In genomic region chr19:31831421-31831820, GRCh38 we compare ENCODE assay signal across 7 cellular contexts.
"Had no signal": no experiment of that assay in that cellular context is flagged by ENCODE, and none has a peak within 500 bp of the region (broad histone marks: within the 10 kb centered on the region; RNA-seq: fewer than 3 reads in every experiment).

No MANE protein-coding gene starts in this region.

- H3K4me1 ChIP-seq: HAP-1 had no signal

- FAIRE-seq: HTR-8/SVneo had no signal

- H3K36me3 ChIP-seq: HAP-1 had no signal

- DNase-seq: H7, HFFc6, KG1 had no signal

- H3K9me3 ChIP-seq: HAP-1 had no signal

- H3K4me2 ChIP-seq: GM23338 had no signal

- H3K4me3 ChIP-seq: GM23338, HAP-1 had no signal

- ATAC-seq: GM23338, HCT116 had no signal
